In the genomic region with DNA sequence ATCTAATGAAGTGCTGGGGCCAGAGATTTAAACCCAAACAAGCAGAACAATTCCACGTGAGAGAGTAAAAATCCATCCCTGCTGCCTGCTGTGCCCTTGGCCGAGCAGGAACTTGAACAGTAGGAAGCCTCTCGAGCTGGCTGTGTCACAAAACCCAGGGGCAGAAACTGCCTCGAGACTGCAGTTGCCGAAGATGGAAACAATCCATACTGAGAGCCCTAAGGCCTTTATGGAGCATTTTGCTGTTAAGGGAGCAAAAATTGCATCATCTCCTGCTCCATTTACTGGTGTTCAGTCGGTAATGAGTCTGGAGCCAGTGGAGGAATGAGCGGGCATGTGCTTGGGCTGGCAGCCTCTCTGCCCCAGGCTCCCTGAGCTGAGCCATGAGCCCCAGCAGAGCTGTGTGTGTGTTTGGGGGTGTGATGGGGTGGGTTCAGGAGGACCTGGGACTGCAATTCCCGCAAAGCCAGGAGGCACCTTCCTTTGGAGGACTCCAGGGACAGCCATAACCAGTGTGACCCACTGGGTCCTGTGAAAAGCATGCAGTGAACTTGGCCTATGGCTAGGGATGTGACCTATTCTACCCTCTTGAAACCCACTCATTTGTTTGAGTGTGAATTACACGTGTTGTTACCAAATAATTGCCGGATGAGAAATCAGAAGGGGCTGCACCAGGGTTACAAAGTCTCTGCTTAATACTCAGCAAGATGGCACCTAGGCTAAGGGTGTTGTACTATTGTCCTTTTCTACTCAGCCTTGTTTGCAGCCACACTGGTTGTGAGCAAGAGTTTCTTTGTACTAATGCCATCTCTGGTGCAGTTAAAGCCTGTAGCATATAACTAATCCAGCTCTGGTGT, we compare ENCODE assay signal across 10 cellular contexts. TPM values are rescaled to one million over a fixed set of nuclear protein-coding genes. Genes with fewer than 3 reads are reported as not detected.
DNase-seq lines count a peak whose midpoint lies in the region; ATAC-seq and TF ChIP-seq lines count a peak whose summit lies in the region.
"Had no signal": no experiment of that assay in that cellular context is flagged by ENCODE, and none has a peak within 500 bp of the region (broad histone marks: within the 10 kb centered on the region; RNA-seq: fewer than 3 reads in every experiment).

No MANE protein-coding gene starts in this region.

- H3K9me2 ChIP-seq in SK-N-SH = no peaks in the 10 kb centered on the region

- H3F3A ChIP-seq in SK-N-SH (replicated peaks; ENCODE audit: insufficient read depth) = no peaks in the 10 kb centered on the region

- ATAC-seq in Right ventricle myocardium inferior = no peak
- no peak for ATAC-seq in left ventricle myocardium superior
- no peak for ATAC-seq in left colon

- TF ChIP-seq CTCF in cardiac muscle cell (IDR thresholded peaks at IDR 0.05; ENCODE audit: low read depth, low read length) (no peak), SK-N-SH (IDR thresholded peaks at IDR 0.05) (no peak), fibroblast of villous mesenchyme (IDR thresholded peaks at IDR 0.05; ENCODE audit: insufficient read depth, low read depth, low read length) (no peak)

- H4K20me1 ChIP-seq in SK-N-SH (ENCODE audit: insufficient read depth) = no peaks in the 10 kb centered on the region

- H3K27me3 ChIP-seq in cardiac muscle cell (no peaks in the 10 kb centered on the region), SK-N-SH (ENCODE audit: insufficient read depth) (no peaks in the 10 kb centered on the region)

- peak in 1 of 2 donors; percentile 43 for DNase-seq in cardiac muscle cell (ENCODE audit: low read depth in 1 of 2, low spot score in 1 of 2)
- no peak for DNase-seq in Right ventricle myocardium inferior (ENCODE audit: missing footprints)
- DNase-seq in SK-N-SH = peak; percentile 41
- DNase-seq in fibroblast of villous mesenchyme (ENCODE audit: low read depth) = peak; percentile 37
- DNase-seq in left ventricle myocardium superior = no peak
- no peak for DNase-seq in left colon
- no peak for DNase-seq in COLO829 (ENCODE audit: low spot score)
- no peak for DNase-seq in stimulated activated CD4-positive, alpha-beta T cell treated with anti-CD3 and anti-CD28 coated beads, Interleukin-4, amount 100 ng/mL, for 24 hours

- H3K4me3 ChIP-seq in cardiac muscle cell (no peak overlapping the region), SK-N-SH (ENCODE audit: low read depth in 2 of 2, low read length in 1 of 2) (no peak overlapping the region), fibroblast of villous mesenchyme (ENCODE audit: low read depth, low read length) (no peak overlapping the region)
- H3K4me3 ChIP-seq: thoracic aorta had no signal

- H3K9me3 ChIP-seq in cardiac muscle cell (ENCODE audit: low read depth) (no peaks in the 10 kb centered on the region), SK-N-SH (no peaks in the 10 kb centered on the region)
- H3K9me3 ChIP-seq: thoracic aorta had no signal

- 78% methylated on average over 8 of the region's 10 CpGs for WGBS in SK-N-SH (ENCODE audit: low lambda C conversion rate)

- no peak for TF ChIP-seq RAD21 in SK-N-SH (IDR thresholded peaks at IDR 0.05; ENCODE audit: low read length)

- TF ChIP-seq EP300 in SK-N-SH (IDR thresholded peaks at IDR 0.05; ENCODE audit: borderline replicate concordance in 1 of 2, low read depth in 1 of 2, low read length in 1 of 2) = no peak

- no peak overlapping the region for H3K4me2 ChIP-seq in SK-N-SH

- POLR2A ChIA-PET in SK-N-SH (lab: Yijun Ruan, JAX) = no interaction called here

- H3K4me1 ChIP-seq in cardiac muscle cell (ENCODE audit: low read depth) = peaks cover 21% of the 10 kb centered on the region
- H3K4me1 ChIP-seq in SK-N-SH (ENCODE audit: control insufficient read depth in 1 of 2, insufficient read depth in 2 of 2, low read depth in 1 of 2, low read length in 1 of 2) = peaks cover 13 to 19% of the 10 kb centered on the region in 2 experiments; a peak in 2 of 4 replicates

- no peaks in the 10 kb centered on the region for H3K79me2 ChIP-seq in SK-N-SH (ENCODE audit: insufficient read depth)

- intact Hi-C loops in Right ventricle myocardium inferior (cut with DNase I) (no loop called here), left ventricle myocardium superior (cut with micrococcal nuclease) (no loop called here), left colon (cut with DNase I, micrococcal nuclease) (no loop called here)

- CTCF ChIA-PET in SK-N-SH (lab: Yijun Ruan, JAX) = interaction anchor here (0.6 to 8.6 kb wide), 12 partner anchors 8 to 1103 kb away, joined by 3 to 101 read pairs (median 7); no protein-coding TSS in a partner anchor

- H3K9ac ChIP-seq in SK-N-SH = no peak overlapping the region

- peak overlapping the region; percentile 52 for H3K27ac ChIP-seq in cardiac muscle cell
- peak overlapping the region in 1 of 2 experiments; percentile 8; a peak in 1 of 4 replicates for H3K27ac ChIP-seq in SK-N-SH (ENCODE audit: low read depth in 2 of 2, low read length in 1 of 2)
- H3K27ac ChIP-seq: C4-2B, thoracic aorta had no signal

- H3K36me3 ChIP-seq in cardiac muscle cell = no peaks in the 10 kb centered on the region
- H3K36me3 ChIP-seq in SK-N-SH (replicated peaks in 1 of 2; ENCODE audit: control insufficient read depth in 1 of 2, insufficient read depth in 2 of 2, low read length in 1 of 2) = no peaks in the 10 kb centered on the region
- H3K36me3 ChIP-seq: thoracic aorta had no signal

- peak overlapping the region; percentile 17; the same call in 1 of the 2 replicates for H2AFZ ChIP-seq in SK-N-SH (ENCODE audit: low read depth)

TF ChIP-seq in SK-N-SH, 30 proteins besides CTCF, POLR2A, EP300 and RAD21:
- TF ChIP-seq FOXM1 (IDR thresholded peaks at IDR 0.05; ENCODE audit: low read depth) (no peak), JUND (IDR thresholded peaks at IDR 0.05) (no peak), MEF2A (IDR thresholded peaks at IDR 0.05; ENCODE audit: borderline replicate concordance, low read depth) (no peak)
- TF ChIP-seq, protein P1, sequence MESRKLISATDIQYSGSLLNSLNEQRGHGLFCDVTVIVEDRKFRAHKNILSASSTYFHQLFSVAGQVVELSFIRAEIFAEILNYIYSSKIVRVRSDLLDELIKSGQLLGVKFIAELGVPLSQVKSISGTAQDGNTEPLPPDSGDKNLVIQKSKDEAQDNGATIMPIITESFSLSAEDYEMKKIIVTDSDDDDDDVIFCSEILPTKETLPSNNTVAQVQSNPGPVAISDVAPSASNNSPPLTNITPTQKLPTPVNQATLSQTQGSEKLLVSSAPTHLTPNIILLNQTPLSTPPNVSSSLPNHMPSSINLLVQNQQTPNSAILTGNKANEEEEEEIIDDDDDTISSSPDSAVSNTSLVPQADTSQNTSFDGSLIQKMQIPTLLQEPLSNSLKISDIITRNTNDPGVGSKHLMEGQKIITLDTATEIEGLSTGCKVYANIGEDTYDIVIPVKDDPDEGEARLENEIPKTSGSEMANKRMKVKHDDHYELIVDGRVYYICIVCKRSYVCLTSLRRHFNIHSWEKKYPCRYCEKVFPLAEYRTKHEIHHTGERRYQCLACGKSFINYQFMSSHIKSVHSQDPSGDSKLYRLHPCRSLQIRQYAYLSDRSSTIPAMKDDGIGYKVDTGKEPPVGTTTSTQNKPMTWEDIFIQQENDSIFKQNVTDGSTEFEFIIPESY (IDR thresholded peaks at IDR 0.05; ENCODE audit: borderline replicate concordance, low read depth) = no peak

RNA-seq across cellular contexts. Expression of a gene that starts 58.4 kb away (rescaled TPM):
- total RNA-seq in cardiac muscle cell (6.0 and 12.2 TPM in 2 replicates), Right ventricle myocardium inferior (3.6 TPM), fibroblast of villous mesenchyme (9.1 and 9.7 TPM in 2 replicates), left ventricle myocardium superior (0.89 TPM), left colon (10 to 100 TPM; 10.0 to 20.3 TPM)
- polyA plus RNA-seq in cardiac muscle cell (8.4 and 9.3 TPM in 2 replicates), SK-N-SH (2012; rRNA removed) (7.5 and 9.7 TPM in 2 replicates)
- 4.4 and 5.6 TPM in 2 replicates for polyA plus RNA-seq in SK-N-SH (2012; cell fraction: cytosol; rRNA removed)
- polyA plus RNA-seq in SK-N-SH (2012; cell fraction: nucleus; rRNA removed) = 24.2 and 29.5 TPM in 2 replicates

Comparison
In these comparisons a context has a peak if more than half of its experiments do, and no peak if none do; other contexts are left out.
1. DNase-seq: peak in SK-N-SH (single experiment) and fibroblast of villous mesenchyme (single experiment); none in Right ventricle myocardium inferior (single experiment), left ventricle myocardium superior (single experiment), left colon (0 of 2), COLO829 (single experiment) and stimulated activated CD4-positive, alpha-beta T cell treated with anti-CD3 and anti-CD28 coated beads, Interleukin-4, amount 100 ng/mL, for 24 hours (single experiment).